ENCODE assay signal across 8 cellular contexts in genomic region chr20:4091332-4092135, GRCh38. TPM values are rescaled to one million over a fixed set of nuclear protein-coding genes. Genes with fewer than 3 reads are reported as not detected.
DNase-seq lines count a peak whose midpoint lies in the region; ATAC-seq and TF ChIP-seq lines count a peak whose summit lies in the region.

No MANE protein-coding gene starts in this region.

- POLR2A ChIA-PET in activated CD4-positive, alpha-beta T cell treated with anti-CD3 and anti-CD28 coated beads, Interleukin-2, amount 10 ng/mL, durations not matched to agents 7 days and 5 days (lab: Charles Lee) = no interaction called here

- no peaks in the 10 kb centered on the region for H3K36me3 ChIP-seq in MG63

- peak; percentile 42 for TF ChIP-seq CTCF in endothelial cell (IDR thresholded peaks at IDR 0.05; ENCODE audit: unreplicated experiment)

- ATAC-seq in HG03097 (IDR thresholded peaks at IDR 0.05; ENCODE audit: low FRiP score, unreplicated experiment) (no peak), GM18870 (IDR thresholded peaks at IDR 0.05; ENCODE audit: unreplicated experiment) (no peak)

- DNase-seq in GM03348 (ENCODE audit: low spot score) = peak; percentile 84
- DNase-seq in MG63 = peak; percentile 15
- peak; percentile 49 for DNase-seq in activated CD4-positive, alpha-beta T cell treated with anti-CD3 and anti-CD28 coated beads, Interleukin-2, amount 10 ng/mL, durations not matched to agents 7 days and 5 days
- peak; percentile 76 for DNase-seq in endothelial cell (ENCODE audit: low spot score)
- peak; percentile 64 for DNase-seq in myocyte (ENCODE audit: low read depth)
- no peak for DNase-seq in NCI-H187 treated with DMSO at 0.1 percent for 48 hours (lab: John Stamatoyannopoulos, UW)

- no peak overlapping the region for H3K4me3 ChIP-seq in MG63

- H3K9me3 Mint-ChIP-seq in activated CD4-positive, alpha-beta T cell treated with anti-CD3 and anti-CD28 coated beads, Interleukin-2, amount 10 ng/mL, durations not matched to agents 7 days and 5 days = peaks cover 6% of the 10 kb centered on the region
- no peaks in the 10 kb centered on the region for H3K9me3 Mint-ChIP-seq in endothelial cell (ENCODE audit: unreplicated experiment)

- H3K27me3 Mint-ChIP-seq in activated CD4-positive, alpha-beta T cell treated with anti-CD3 and anti-CD28 coated beads, Interleukin-2, amount 10 ng/mL, durations not matched to agents 7 days and 5 days = peaks cover 19% of the 10 kb centered on the region
- no peaks in the 10 kb centered on the region for H3K27me3 Mint-ChIP-seq in endothelial cell (ENCODE audit: unreplicated experiment)

- H3K27me3 ChIP-seq in MG63 = no peaks in the 10 kb centered on the region

- no peak overlapping the region for H3K27ac Mint-ChIP-seq in activated CD4-positive, alpha-beta T cell treated with anti-CD3 and anti-CD28 coated beads, Interleukin-2, amount 10 ng/mL, durations not matched to agents 7 days and 5 days
- H3K27ac Mint-ChIP-seq in endothelial cell (ENCODE audit: unreplicated experiment) = no peak overlapping the region

- H3K9me3 ChIP-seq in MG63 = peaks cover 7% of the 10 kb centered on the region; the same call in 1 of the 2 replicates

- peaks cover 4% of the 10 kb centered on the region for H3K36me3 Mint-ChIP-seq in activated CD4-positive, alpha-beta T cell treated with anti-CD3 and anti-CD28 coated beads, Interleukin-2, amount 10 ng/mL, durations not matched to agents 7 days and 5 days (ENCODE audit: low read depth)
- no peaks in the 10 kb centered on the region for H3K36me3 Mint-ChIP-seq in endothelial cell (ENCODE audit: low read depth, unreplicated experiment)

- no peak overlapping the region for H3K4me3 Mint-ChIP-seq in activated CD4-positive, alpha-beta T cell treated with anti-CD3 and anti-CD28 coated beads, Interleukin-2, amount 10 ng/mL, durations not matched to agents 7 days and 5 days
- H3K4me3 Mint-ChIP-seq in endothelial cell (ENCODE audit: unreplicated experiment) = no peak overlapping the region

- CTCF ChIA-PET in activated CD4-positive, alpha-beta T cell treated with anti-CD3 and anti-CD28 coated beads, Interleukin-2, amount 10 ng/mL, durations not matched to agents 7 days and 5 days (lab: Charles Lee) = interaction anchor here (0.5 to 2.4 kb wide), 6 partner anchors 10 to 1019 kb away, joined by 3 to 11 read pairs (median 4); no protein-coding TSS in a partner anchor

- H3K4me1 Mint-ChIP-seq in activated CD4-positive, alpha-beta T cell treated with anti-CD3 and anti-CD28 coated beads, Interleukin-2, amount 10 ng/mL, durations not matched to agents 7 days and 5 days = peaks cover 8% of the 10 kb centered on the region
- H3K4me1 Mint-ChIP-seq in endothelial cell (ENCODE audit: unreplicated experiment) = no peaks in the 10 kb centered on the region

RNA-seq across cellular contexts. Expression of gene SMOX, which starts 57.1 kb away (rescaled TPM):
- total RNA-seq in MG63 (2014; rRNA removed; shearing (Covaris generic); ENCODE audit: low replicate concordance) = 8.2 and 8.7 TPM in 2 replicates
- 1 to 10 TPM; 3.3 to 3.4 TPM for total RNA-seq in activated CD4-positive, alpha-beta T cell treated with anti-CD3 and anti-CD28 coated beads, Interleukin-2, amount 10 ng/mL, durations not matched to agents 7 days and 5 days
- total RNA-seq in endothelial cell (ENCODE audit: unreplicated experiment) (5.7 TPM), myocyte (6.6 and 7.6 TPM in 2 replicates)
- polyA plus RNA-seq in myocyte (2012) = 6.2 TPM
